Comparison of ENCODE assay signal across 19 cellular contexts in genomic region chr11:10591741-10592140, GRCh38. TPM values are rescaled to one million over a fixed set of nuclear protein-coding genes. Genes with fewer than 3 reads are reported as not detected.
DNase-seq lines count a peak whose midpoint lies in the region; ATAC-seq and TF ChIP-seq lines count a peak whose summit lies in the region.
"Had no signal": no experiment of that assay in that cellular context is flagged by ENCODE, and none has a peak within 500 bp of the region (broad histone marks: within the 10 kb centered on the region; RNA-seq: fewer than 3 reads in every experiment).

No MANE protein-coding gene starts in this region.

- no peaks in the 10 kb centered on the region for H3K9me3 Mint-ChIP-seq in endothelial cell (ENCODE audit: unreplicated experiment)
- H3K9me3 Mint-ChIP-seq: activated naive CD4-positive, alpha-beta T cell treated with anti-CD3 and anti-CD28 coated beads, Interleukin-2, amount 10 ng/mL, durations not matched to agents 7 days and 5 days; H9; natural killer cell had no signal

- TF ChIP-seq CTCF in endothelial cell (IDR thresholded peaks at IDR 0.05; ENCODE audit: unreplicated experiment) (no peak), transverse colon (IDR thresholded peaks at IDR 0.05) (no peak), uterus (IDR thresholded peaks at IDR 0.05) (no peak)

- H3K27ac ChIP-seq in muscle layer of duodenum (ENCODE audit: low read length), result peak overlapping the region; percentile 79
- peak overlapping the region; percentile 38 to 64 (median 48) for H3K27ac ChIP-seq in transverse colon
- peak overlapping the region in 1 of 2 donors; percentile 38 for H3K27ac ChIP-seq in uterus

- no peak for TF ChIP-seq EP300 in transverse colon (IDR thresholded peaks at IDR 0.05; ENCODE audit: low read depth)

- ATAC-seq in sciatic nerve (no peak), GM21381 (IDR thresholded peaks at IDR 0.05; ENCODE audit: unreplicated experiment) (no peak)
- ATAC-seq: left lobe of liver, natural killer cell had no signal

- peaks cover 28% of the 10 kb centered on the region for H3K4me1 Mint-ChIP-seq in endothelial cell (ENCODE audit: unreplicated experiment)
- H3K4me1 Mint-ChIP-seq: H9 had no signal

- H3K36me3 ChIP-seq in muscle layer of duodenum (ENCODE audit: control insufficient read depth in 1 of 2, insufficient read depth in 2 of 2, low read length in 2 of 2), result peaks cover 5% of the 10 kb centered on the region in 2 donors
- H3K36me3 ChIP-seq in transverse colon, result no peaks in the 10 kb centered on the region
- no peaks in the 10 kb centered on the region for H3K36me3 ChIP-seq in uterus

- H3K9me3 ChIP-seq in muscle layer of duodenum (ENCODE audit: control insufficient read depth in 1 of 2, low read length in 2 of 2), result no peaks in the 10 kb centered on the region
- no peaks in the 10 kb centered on the region for H3K9me3 ChIP-seq in transverse colon
- no peaks in the 10 kb centered on the region for H3K9me3 ChIP-seq in uterus

- intact Hi-C loops in transverse colon (cut with DNase I; ENCODE audit: low total_unique reads) (no loop called here), sciatic nerve (cut with DNase I) (no loop called here), uterus (cut with DNase I; ENCODE audit: low total_unique reads) (no loop called here)

- H3K4me3 ChIP-seq in muscle layer of duodenum (ENCODE audit: low read depth in 1 of 2, low read length in 2 of 2), result no peak overlapping the region
- H3K4me3 ChIP-seq in transverse colon, result no peak overlapping the region
- H3K4me3 ChIP-seq in uterus, result no peak overlapping the region

- H3K4me1 ChIP-seq in muscle layer of duodenum (ENCODE audit: control insufficient read depth in 1 of 2, insufficient read depth in 2 of 2, low read length in 2 of 2), result peaks cover 0 to 4% of the 10 kb centered on the region in 2 donors
- H3K4me1 ChIP-seq in transverse colon, result peaks cover 0 to under 1% (median under 1%) of the 10 kb centered on the region in 4 donors
- H3K4me1 ChIP-seq in uterus, result no peaks in the 10 kb centered on the region

- TF ChIP-seq POLR2A in transverse colon (IDR thresholded peaks at IDR 0.05) (no peak), uterus (IDR thresholded peaks at IDR 0.05) (no peak)

- in situ Hi-C loops in transverse colon (cut with MboI; ENCODE audit: low pct_ligation_motif_present in 1 of 4, low pct_unique_long_range_greater_than_20kb in 1 of 4, low sequenced_read_pairs in 3 of 4), result no loop called here

- H3K27me3 Mint-ChIP-seq in endothelial cell (ENCODE audit: unreplicated experiment), result no peaks in the 10 kb centered on the region

- H3K36me3 Mint-ChIP-seq in endothelial cell (ENCODE audit: low read depth, unreplicated experiment), result no peaks in the 10 kb centered on the region
- H3K36me3 Mint-ChIP-seq: activated naive CD4-positive, alpha-beta T cell treated with anti-CD3 and anti-CD28 coated beads, Interleukin-2, amount 10 ng/mL, durations not matched to agents 7 days and 5 days; natural killer cell had no signal

- no peaks in the 10 kb centered on the region for H3K27me3 ChIP-seq in muscle layer of duodenum (ENCODE audit: low read depth, low read length)
- no peaks in the 10 kb centered on the region for H3K27me3 ChIP-seq in transverse colon
- H3K27me3 ChIP-seq in uterus, result no peaks in the 10 kb centered on the region

- DNase-seq in NCI-H526 treated with DMSO at 0.1 percent for 48 hours (lab: John Stamatoyannopoulos, UW) (peak; percentile 66), endothelial cell (ENCODE audit: low spot score) (no peak), transverse colon (no peak), sciatic nerve (ENCODE audit: low spot score) (no peak), uterus (no peak)
- no peak for DNase-seq in activated CD4-positive, alpha-beta T cell treated with anti-CD3 and anti-CD28 coated beads for 48 hours
- DNase-seq: activated naive CD4-positive, alpha-beta T cell treated with anti-CD3 and anti-CD28 coated beads, Interleukin-2, amount 10 ng/mL, durations not matched to agents 7 days and 5 days; H9; natural killer cell; NCI-H146; retina; SHP77; stimulated activated CD4-positive, alpha-beta T cell treated with anti-CD3 and anti-CD28 coated beads, Interleukin-2, amount 100 ng/mL, for 24 hours; T1000 had no signal

- H3K4me3 Mint-ChIP-seq in endothelial cell (ENCODE audit: unreplicated experiment), result no peak overlapping the region
- H3K4me3 Mint-ChIP-seq: activated naive CD4-positive, alpha-beta T cell treated with anti-CD3 and anti-CD28 coated beads, Interleukin-2, amount 10 ng/mL, durations not matched to agents 7 days and 5 days; H9; natural killer cell had no signal

- WGBS in transverse colon (ENCODE audit: low coverage in 1 of 2), 2 donors, result 58 to 63% methylated on average over 2 of the region's 2 CpGs

- peak overlapping the region; percentile 25 for H3K27ac Mint-ChIP-seq in endothelial cell (ENCODE audit: unreplicated experiment)
- H3K27ac Mint-ChIP-seq: activated naive CD4-positive, alpha-beta T cell treated with anti-CD3 and anti-CD28 coated beads, Interleukin-2, amount 10 ng/mL, durations not matched to agents 7 days and 5 days; H9; natural killer cell had no signal

RNA-seq across cellular contexts. Expression of gene LYVE1, which starts 23.3 kb away (rescaled TPM):
- total RNA-seq in endothelial cell (ENCODE audit: unreplicated experiment) (not detected), transverse colon (10 to 100 TPM in 3 of 4 donors, 1 to 10 TPM in 1; 8.2 to 41.6 (median 31.7) TPM), sciatic nerve (48.4 TPM), uterus (100 to 1,000 TPM in 1 of 4 donors, 10 to 100 TPM in 3; 12.8 to 154 (median 44.0) TPM)
- total RNA-seq: bronchial epithelial cell, fibroblast of villous mesenchyme, H9, natural killer cell had no signal

RNA-seq across cellular contexts. Expression of gene RNF141, which starts 50.8 kb away (rescaled TPM):
- total RNA-seq in endothelial cell (ENCODE audit: unreplicated experiment), result 32.8 TPM
- 10 to 100 TPM; 13.1 to 31.4 (median 22.3) TPM for total RNA-seq in transverse colon
- 84.7 TPM for total RNA-seq in sciatic nerve
- 10 to 100 TPM; 19.7 to 49.7 (median 25.2) TPM for total RNA-seq in uterus
